ENCODE assay signal across 27 cellular contexts in the genomic region with DNA sequence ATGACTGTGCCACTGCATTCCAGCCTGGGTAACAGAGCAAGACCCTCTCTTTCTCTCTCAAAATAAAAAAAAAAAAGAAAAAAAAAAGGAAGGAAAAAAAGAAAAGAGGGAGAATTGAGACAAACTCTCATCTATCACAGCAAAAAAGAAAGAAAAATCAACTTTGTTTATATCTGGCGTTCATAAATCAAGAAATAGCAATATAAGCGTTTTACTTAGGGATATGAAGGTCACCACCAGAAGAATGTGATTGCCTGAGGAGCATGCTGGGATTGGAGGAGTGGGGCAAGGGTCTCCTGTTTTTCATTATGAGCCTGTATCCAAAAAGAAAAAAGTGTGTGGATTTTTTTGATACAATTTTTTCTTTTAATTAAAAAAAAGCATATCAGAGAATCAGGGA.
DNase-seq lines count a peak whose midpoint lies in the region; ATAC-seq and TF ChIP-seq lines count a peak whose summit lies in the region.
"Had no signal": no experiment of that assay in that cellular context is flagged by ENCODE, and none has a peak within 500 bp of the region (broad histone marks: within the 10 kb centered on the region; RNA-seq: fewer than 3 reads in every experiment).

No MANE protein-coding gene starts in this region.

- H3K4me1 Mint-ChIP-seq in stimulated activated naive CD8-positive, alpha-beta T cell treated with anti-CD3 and anti-CD28 coated beads, Interleukin-15, amount 100 ng/mL, for 72 hours, result peaks cover 14% of the 10 kb centered on the region
- H3K4me1 Mint-ChIP-seq in activated B cell treated with CpG ODN at 0.5 μM for 24 hours (peaks cover 17% of the 10 kb centered on the region), WTC11 (peaks cover 6% of the 10 kb centered on the region)
- H3K4me1 Mint-ChIP-seq: CD14-positive monocyte had no signal

- no peak for ATAC-seq in stimulated activated naive CD8-positive, alpha-beta T cell treated with anti-CD3 and anti-CD28 coated beads, Interleukin-15, amount 100 ng/mL, for 72 hours
- ATAC-seq in stimulated activated naive CD8-positive, alpha-beta T cell treated with anti-CD3 and anti-CD28 coated beads, Interleukin-15, Interleukin-2, amounts not matched to agents 100 U/mL and 50 U/mL, for 24 hours, result no peak
- no peak for ATAC-seq in activated B cell treated with CpG ODN at 0.5 μM for 24 hours (ENCODE audit: low read depth)
- ATAC-seq in foreskin keratinocyte, result no peak
- no peak for ATAC-seq in WTC11

- H3K27ac Mint-ChIP-seq in stimulated activated naive CD8-positive, alpha-beta T cell treated with anti-CD3 and anti-CD28 coated beads, Interleukin-15, amount 100 ng/mL, for 72 hours, result peak overlapping the region; percentile 94 to 98
- H3K27ac Mint-ChIP-seq in activated B cell treated with CpG ODN at 0.5 μM for 24 hours (peak overlapping the region; percentile 87), WTC11 (no peak overlapping the region)
- H3K27ac Mint-ChIP-seq: type B pancreatic cell had no signal

- intact Hi-C loops in activated B cell treated with CpG ODN at 0.5 μM for 24 hours (cut with micrococcal nuclease), result loop anchor here (1.0 kb wide), 1 partner anchor 79 kb away; a partner anchor contains a TSS
- intact Hi-C loops in thyroid gland (cut with DNase I), result no loop called here
- intact Hi-C loops in posterior cingulate gyrus (cut with DNase I), result no loop called here

- H3K36me3 ChIP-seq in thyroid gland, result peaks cover 0 to 2% of the 10 kb centered on the region in 2 donors

- H3K27me3 ChIP-seq in foreskin keratinocyte, result no peaks in the 10 kb centered on the region
- H3K27me3 ChIP-seq in thyroid gland, result no peaks in the 10 kb centered on the region
- H3K27me3 ChIP-seq: adrenal gland had no signal

- no peaks in the 10 kb centered on the region for H3K9me3 ChIP-seq in thyroid gland
- H3K9me3 ChIP-seq: adrenal gland had no signal

- H3K27ac ChIP-seq in foreskin keratinocyte, result peak overlapping the region; percentile 32
- no peak overlapping the region for H3K27ac ChIP-seq in thyroid gland
- H3K27ac ChIP-seq: adrenal gland, WERI-Rb-1 had no signal

- no peak overlapping the region for H3K4me3 Mint-ChIP-seq in stimulated activated naive CD8-positive, alpha-beta T cell treated with anti-CD3 and anti-CD28 coated beads, Interleukin-15, amount 100 ng/mL, for 72 hours
- H3K4me3 Mint-ChIP-seq in activated B cell treated with CpG ODN at 0.5 μM for 24 hours, result no peak overlapping the region
- H3K4me3 Mint-ChIP-seq in WTC11, result no peak overlapping the region
- H3K4me3 Mint-ChIP-seq: brain; naive thymus-derived CD8-positive, alpha-beta T cell; type B pancreatic cell had no signal

- no peak for DNase-seq in stimulated activated naive CD8-positive, alpha-beta T cell treated with anti-CD3 and anti-CD28 coated beads, Interleukin-15, amount 100 ng/mL, for 72 hours
- no peak for DNase-seq in stimulated activated naive CD8-positive, alpha-beta T cell treated with anti-CD3 and anti-CD28 coated beads, Interleukin-15, Interleukin-2, amounts not matched to agents 100 U/mL and 50 U/mL, for 24 hours
- DNase-seq in activated B cell treated with CpG ODN at 0.5 μM for 24 hours (no peak), foreskin keratinocyte (no peak), thyroid gland (no peak), posterior cingulate gyrus (no peak), WTC11 (ENCODE audit: low spot score) (no peak)
- DNase-seq: activated gamma-delta T cell, adrenal gland, DND-41, glutamatergic neuron, H7, KG1, left ventricle myocardium superior, midbrain, NCI-H1417 treated with DMSO at 0.1 percent for 48 hours, NCI-H2081, NCI-H2227 treated with DMSO at 0.1 percent for 48 hours, NCI-H748 treated with DMSO at 0.1 percent for 48 hours, RPMI8226, WERI-Rb-1 had no signal

- peaks cover 74% of the 10 kb centered on the region for H3K36me3 Mint-ChIP-seq in activated B cell treated with CpG ODN at 0.5 μM for 24 hours (ENCODE audit: low read depth)
- H3K36me3 Mint-ChIP-seq in WTC11, result peaks cover 17% of the 10 kb centered on the region

- peaks cover 10% of the 10 kb centered on the region for H3K4me1 ChIP-seq in foreskin keratinocyte
- H3K4me1 ChIP-seq in thyroid gland, result peaks cover 3 to 13% of the 10 kb centered on the region in 2 donors

- POLR2A ChIA-PET in activated B cell treated with CpG ODN at 0.5 μM for 24 hours (lab: Charles Lee) (no interaction called here), WTC11 (lab: Charles Lee) (no interaction called here)

- H3K4me3 ChIP-seq in thyroid gland (replicated peaks in 1 of 3), result no peak overlapping the region
- H3K4me3 ChIP-seq: adrenal gland, SK-N-MC, skin epidermis had no signal

- H3K9me3 Mint-ChIP-seq in stimulated activated naive CD8-positive, alpha-beta T cell treated with anti-CD3 and anti-CD28 coated beads, Interleukin-15, amount 100 ng/mL, for 72 hours, result no peaks in the 10 kb centered on the region
- H3K9me3 Mint-ChIP-seq in activated B cell treated with CpG ODN at 0.5 μM for 24 hours, result no peaks in the 10 kb centered on the region
- H3K9me3 Mint-ChIP-seq in WTC11, result no peaks in the 10 kb centered on the region
- H3K9me3 Mint-ChIP-seq: brain; CD14-positive monocyte; naive thymus-derived CD8-positive, alpha-beta T cell; type B pancreatic cell had no signal

- H3K27me3 Mint-ChIP-seq in stimulated activated naive CD8-positive, alpha-beta T cell treated with anti-CD3 and anti-CD28 coated beads, Interleukin-15, amount 100 ng/mL, for 72 hours, result no peaks in the 10 kb centered on the region
- H3K27me3 Mint-ChIP-seq in activated B cell treated with CpG ODN at 0.5 μM for 24 hours (no peaks in the 10 kb centered on the region), WTC11 (ENCODE audit: low read depth) (no peaks in the 10 kb centered on the region)
- H3K27me3 Mint-ChIP-seq: brain; naive thymus-derived CD8-positive, alpha-beta T cell; type B pancreatic cell had no signal

- no peak for TF ChIP-seq CTCF in activated B cell treated with CpG ODN at 0.5 μM for 24 hours (IDR thresholded peaks at IDR 0.05)
- no peak for TF ChIP-seq CTCF in foreskin keratinocyte (conservative IDR thresholded peaks at IDR 0.05)
- no peak for TF ChIP-seq CTCF in thyroid gland (IDR thresholded peaks at IDR 0.05)
- TF ChIP-seq CTCF in WTC11 (IDR thresholded peaks at IDR 0.05), result no peak

- TF ChIP-seq POLR2A in thyroid gland (IDR thresholded peaks at IDR 0.05), result no peak

- CTCF ChIA-PET in activated B cell treated with CpG ODN at 0.5 μM for 24 hours (lab: Charles Lee), result no interaction called here
- CTCF ChIA-PET in WTC11 (lab: Charles Lee), result interaction anchor here (0.6 kb wide), 1 partner anchor 105 kb away, joined by 3 read pairs; no protein-coding TSS in a partner anchor

- 95 to 96% methylated on average over 2 of the region's 2 CpGs for WGBS in thyroid gland, 2 donors

TF ChIP-seq in WTC11, 78 proteins besides CTCF, POLR2A, EP300 and RAD21 (continues in another document):
- TF ChIP-seq GRHL2 (CRISPR knock-in tag; IDR thresholded peaks at IDR 0.05; ENCODE audit: insufficient replicate concordance, severe bottlenecking) (no peak), ZBTB21 (CRISPR knock-in tag; IDR thresholded peaks at IDR 0.05; ENCODE audit: borderline replicate concordance) (no peak), NFYB (CRISPR knock-in tag; conservative IDR thresholded peaks at IDR 0.05; ENCODE audit: low read depth) (no peak), IRF2 (CRISPR knock-in tag; IDR thresholded peaks at IDR 0.05; ENCODE audit: borderline replicate concordance, low read depth) (no peak)
- TF ChIP-seq, protein P1, sequence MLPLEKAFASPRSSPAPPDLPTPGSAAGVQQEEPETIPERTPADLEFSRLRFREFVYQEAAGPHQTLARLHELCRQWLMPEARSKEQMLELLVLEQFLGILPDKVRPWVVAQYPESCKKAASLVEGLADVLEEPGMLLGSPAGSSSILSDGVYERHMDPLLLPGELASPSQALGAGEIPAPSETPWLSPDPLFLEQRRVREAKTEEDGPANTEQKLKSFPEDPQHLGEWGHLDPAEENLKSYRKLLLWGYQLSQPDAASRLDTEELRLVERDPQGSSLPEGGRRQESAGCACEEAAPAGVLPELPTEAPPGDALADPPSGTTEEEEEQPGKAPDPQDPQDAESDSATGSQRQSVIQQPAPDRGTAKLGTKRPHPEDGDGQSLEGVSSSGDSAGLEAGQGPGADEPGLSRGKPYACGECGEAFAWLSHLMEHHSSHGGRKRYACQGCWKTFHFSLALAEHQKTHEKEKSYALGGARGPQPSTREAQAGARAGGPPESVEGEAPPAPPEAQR (CRISPR knock-in tag; IDR thresholded peaks at IDR 0.05), result no peak
- TF ChIP-seq, protein P2, sequence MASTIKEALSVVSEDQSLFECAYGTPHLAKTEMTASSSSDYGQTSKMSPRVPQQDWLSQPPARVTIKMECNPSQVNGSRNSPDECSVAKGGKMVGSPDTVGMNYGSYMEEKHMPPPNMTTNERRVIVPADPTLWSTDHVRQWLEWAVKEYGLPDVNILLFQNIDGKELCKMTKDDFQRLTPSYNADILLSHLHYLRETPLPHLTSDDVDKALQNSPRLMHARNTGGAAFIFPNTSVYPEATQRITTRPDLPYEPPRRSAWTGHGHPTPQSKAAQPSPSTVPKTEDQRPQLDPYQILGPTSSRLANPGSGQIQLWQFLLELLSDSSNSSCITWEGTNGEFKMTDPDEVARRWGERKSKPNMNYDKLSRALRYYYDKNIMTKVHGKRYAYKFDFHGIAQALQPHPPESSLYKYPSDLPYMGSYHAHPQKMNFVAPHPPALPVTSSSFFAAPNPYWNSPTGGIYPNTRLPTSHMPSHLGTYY (CRISPR knock-in tag; IDR thresholded peaks at IDR 0.05), result no peak
